In genomic region chr22:49968313-49968830, GRCh38 we compare ENCODE assay signal across 11 cellular contexts. TPM values are rescaled to one million over a fixed set of nuclear protein-coding genes. Genes with fewer than 3 reads are reported as not detected.
DNase-seq lines count a peak whose midpoint lies in the region; ATAC-seq and TF ChIP-seq lines count a peak whose summit lies in the region.
"Had no signal": no experiment of that assay in that cellular context is flagged by ENCODE, and none has a peak within 500 bp of the region (broad histone marks: within the 10 kb centered on the region; RNA-seq: fewer than 3 reads in every experiment).

No MANE protein-coding gene starts in this region.

- intact Hi-C loops in CD14-positive monocyte (cut with micrococcal nuclease) (loop anchor here in 1 of 2 donors (10.0 kb wide), 1 partner anchor 336 kb away; the partner anchor contains the start of gene PLXNB2), heart left ventricle (cut with DNase I) (loop anchor here in 2 of 10 donors (5.0 kb wide), 1 partner anchor 36 kb away; no protein-coding TSS in a partner anchor), gastrocnemius medialis (cut with DNase I; ENCODE audit: low total_unique reads) (no loop called here)

- H3K9me3 Mint-ChIP-seq in CD14-positive monocyte = no peaks in the 10 kb centered on the region

- H3K27ac ChIP-seq in heart left ventricle (peak overlapping the region in 10 of 12 donors; percentile 24 to 99 (median 88)), gastrocnemius medialis (peak overlapping the region; percentile 90 to 99 (median 95))

- H3K27me3 Mint-ChIP-seq in CD14-positive monocyte (ENCODE audit: low read depth in 3 of 3) = peaks cover 0 to 5% (median 0%) of the 10 kb centered on the region in 3 donors

- H3K4me1 Mint-ChIP-seq in CD14-positive monocyte = peaks cover 61% of the 10 kb centered on the region

- H3K4me3 Mint-ChIP-seq in CD14-positive monocyte = peak overlapping the region in 1 of 2 donors; percentile 81

- TF ChIP-seq CTCF in CD14-positive monocyte (IDR thresholded peaks at IDR 0.05) (no peak), heart left ventricle (IDR thresholded peaks at IDR 0.05) (no peak), gastrocnemius medialis (IDR thresholded peaks at IDR 0.05 in 4 of 5, conservative IDR thresholded peaks at IDR 0.05 in 1 of 5) (no peak)

- peak overlapping the region in 6 of 7 donors; percentile 31 to 94 (median 81) for H3K27ac Mint-ChIP-seq in CD14-positive monocyte

- H3K27me3 ChIP-seq in heart left ventricle = no peaks in the 10 kb centered on the region
- H3K27me3 ChIP-seq in gastrocnemius medialis = no peaks in the 10 kb centered on the region

- H3K9me3 ChIP-seq in heart left ventricle = no peaks in the 10 kb centered on the region
- no peaks in the 10 kb centered on the region for H3K9me3 ChIP-seq in gastrocnemius medialis

- 84 to 94% (median 94%) methylated on average over 5 to 11 of the region's 11 CpGs for WGBS in heart left ventricle, 4 donors

- H3K36me3 ChIP-seq in heart left ventricle (peaks cover 0 to 23% (median 9%) of the 10 kb centered on the region in 9 donors), gastrocnemius medialis (peaks cover 2 to 11% of the 10 kb centered on the region in 2 donors)

- H3K4me3 ChIP-seq in heart left ventricle (no peak overlapping the region), gastrocnemius medialis (no peak overlapping the region)
- H3K4me3 ChIP-seq: lung had no signal

- in situ Hi-C loops in gastrocnemius medialis (cut with MboI; ENCODE audit: low sequenced_read_pairs in 4 of 4) = no loop called here

- peaks cover 18% of the 10 kb centered on the region in 2 donors for H3K36me3 Mint-ChIP-seq in CD14-positive monocyte

- no peak for ATAC-seq in heart left ventricle
- ATAC-seq in gastrocnemius medialis = no peak

- H3K4me1 ChIP-seq in heart left ventricle (peaks cover 22 to 90% (median 71%) of the 10 kb centered on the region in 12 donors), gastrocnemius medialis (peaks cover 62 to 66% of the 10 kb centered on the region in 2 donors)

- DNase-seq in CD14-positive monocyte (ENCODE audit: low spot score) = peak; percentile 45
- DNase-seq in SK-N-DZ (ENCODE audit: low spot score) = peak; percentile 9
- peak in 3 of 5 donors; percentile 7 to 53 (median 24) for DNase-seq in heart left ventricle
- peak in 1 of 2 donors; percentile 45 for DNase-seq in gastrocnemius medialis
- no peak for DNase-seq in NK-92 (lab: John Stamatoyannopoulos, UW; ENCODE audit: unreplicated experiment)
- no peak for DNase-seq in NCI-H446 treated with DMSO at 0.1 percent for 48 hours (lab: John Stamatoyannopoulos, UW)
- no peak for DNase-seq in NCI-H146 treated with DMSO at 0.1 percent for 48 hours (lab: John Stamatoyannopoulos, UW; ENCODE audit: unreplicated experiment)
- DNase-seq in NCI-H774 (lab: John Stamatoyannopoulos, UW) = no peak
- DNase-seq: DMS153, NCI-H226 had no signal

- TF ChIP-seq POLR2A in heart left ventricle (IDR thresholded peaks at IDR 0.05) = no peak
- no peak for TF ChIP-seq POLR2A in gastrocnemius medialis (IDR thresholded peaks at IDR 0.05)

RNA-seq across cellular contexts. Expression of gene PIM3, which starts 7.8 kb away (rescaled TPM):
- polyA plus RNA-seq in CD14-positive monocyte = 10 to 100 TPM; 38.8 to 40.4 TPM
- polyA plus RNA-seq in SK-N-DZ (2014; cell fraction: cytosol; rRNA removed) = 74.5 and 74.6 TPM in 2 replicates
- polyA plus RNA-seq in SK-N-DZ (2014; cell fraction: nucleus; rRNA removed) = 113 and 127 TPM in 2 replicates
- 100 to 1,000 TPM in 1 of 9 donors, 10 to 100 TPM in 8; 37.7 to 118 (median 51.0) TPM for total RNA-seq in heart left ventricle
- 10 to 100 TPM; 45.1 to 50.2 TPM for polyA plus RNA-seq in heart left ventricle
- total RNA-seq in gastrocnemius medialis = 100 to 1,000 TPM; 165 to 327 (median 188) TPM

RNA-seq across cellular contexts. Expression of gene IL17REL, which starts 44.2 kb away (rescaled TPM):
- polyA plus RNA-seq in CD14-positive monocyte (not detected), heart left ventricle (not detected)
- polyA plus RNA-seq in SK-N-DZ (2014; cell fraction: cytosol; rRNA removed) = not detected in 2 replicates
- not detected in 2 replicates for polyA plus RNA-seq in SK-N-DZ (2014; cell fraction: nucleus; rRNA removed)
- total RNA-seq in heart left ventricle (not detected), gastrocnemius medialis (not detected)

RNA-seq across cellular contexts. Expression of gene CRELD2, which starts 49.9 kb away (rescaled TPM):
- polyA plus RNA-seq in CD14-positive monocyte = 10 to 100 TPM; 20.3 to 27.6 TPM
- 31.3 and 34.1 TPM in 2 replicates for polyA plus RNA-seq in SK-N-DZ (2014; cell fraction: cytosol; rRNA removed)
- polyA plus RNA-seq in SK-N-DZ (2014; cell fraction: nucleus; rRNA removed) = 58.9 and 62.2 TPM in 2 replicates
- total RNA-seq in heart left ventricle = 10 to 100 TPM; 16.7 to 36.2 (median 21.6) TPM
- polyA plus RNA-seq in heart left ventricle = 10 to 100 TPM; 15.0 to 70.3 TPM
- 10 to 100 TPM in 3 of 4 donors, 1 to 10 TPM in 1; 8.9 to 15.0 (median 13.0) TPM for total RNA-seq in gastrocnemius medialis

RNA-seq across cellular contexts. Expression of gene ALG12, which starts 50.1 kb away (rescaled TPM):
- polyA plus RNA-seq in CD14-positive monocyte = 1 to 10 TPM; 7.2 to 9.5 TPM
- polyA plus RNA-seq in SK-N-DZ (2014; cell fraction: cytosol; rRNA removed) = 22.9 and 24.2 TPM in 2 replicates
- polyA plus RNA-seq in SK-N-DZ (2014; cell fraction: nucleus; rRNA removed) = 33.4 and 35.5 TPM in 2 replicates
- total RNA-seq in heart left ventricle = 10 to 100 TPM in 8 of 9 donors, 1 to 10 TPM in 1; 9.8 to 26.8 (median 15.2) TPM
- 10 to 100 TPM in 1 of 2 donors, 1 to 10 TPM in 1; 9.1 to 12.4 TPM for polyA plus RNA-seq in heart left ventricle
- total RNA-seq in gastrocnemius medialis = 1 to 10 TPM; 6.4 to 9.6 (median 8.2) TPM

Comparison
In these comparisons a context has a peak if more than half of its experiments do, and no peak if none do; other contexts are left out.
1. DNase-seq: peak in CD14-positive monocyte (single experiment), SK-N-DZ (single experiment) and heart left ventricle (3 of 5); none in NK-92 (single experiment), NCI-H446 treated with DMSO at 0.1 percent for 48 hours (single experiment), NCI-H146 treated with DMSO at 0.1 percent for 48 hours (single experiment) and NCI-H774 (single experiment).